ENCODE assay signal across 8 cellular contexts in the genomic region with DNA sequence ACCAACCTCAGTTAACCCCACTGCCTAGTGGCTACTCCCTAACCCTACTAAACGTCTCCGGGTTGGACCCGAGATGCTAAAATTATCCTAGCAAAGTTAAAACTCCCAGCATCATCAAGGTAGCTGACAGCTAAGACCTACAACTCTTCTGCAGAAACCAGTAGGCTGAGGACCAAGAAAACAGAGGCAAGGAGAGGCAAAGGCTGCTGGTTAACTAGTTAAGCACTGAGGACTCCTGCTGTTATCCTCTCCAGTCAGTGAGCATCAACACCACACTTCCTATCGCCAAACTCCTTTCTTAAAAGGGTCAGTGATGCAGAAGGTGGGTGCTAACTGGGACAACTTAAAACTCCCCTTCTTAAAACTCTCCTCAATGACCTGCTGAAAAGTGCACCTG. TPM values are rescaled to one million over a fixed set of nuclear protein-coding genes. Genes with fewer than 3 reads are reported as not detected.
DNase-seq lines count a peak whose midpoint lies in the region; ATAC-seq, FAIRE-seq and TF ChIP-seq lines count a peak whose summit lies in the region.

No MANE protein-coding gene starts in this region.

- no peak for TF ChIP-seq POLR2A in GM12892 (IDR thresholded peaks at IDR 0.05; ENCODE audit: low read depth, low read length)

- peak; percentile 13 for DNase-seq in MCF 10A (ENCODE audit: unreplicated experiment)
- DNase-seq in naive B cell, result no peak
- DNase-seq in ecto neural progenitor cell (ENCODE audit: low spot score), result no peak
- DNase-seq in GM20000 (ENCODE audit: low spot score), result no peak
- no peak for DNase-seq in GM12892 (ENCODE audit: insufficient read length)

- ATAC-seq in naive B cell (ENCODE audit: low read depth in 2 of 2) (no peak), GM19467 (IDR thresholded peaks at IDR 0.05; ENCODE audit: unreplicated experiment) (no peak)

- no peaks in the 10 kb centered on the region for H3K36me3 ChIP-seq in KMS-11 (ENCODE audit: insufficient read depth)

- H3K27me3 Mint-ChIP-seq in MCF 10A (ENCODE audit: insufficient read depth, unreplicated experiment), result no peaks in the 10 kb centered on the region
- H3K27me3 Mint-ChIP-seq in naive B cell, result peaks cover 43 to 62% (median 57%) of the 10 kb centered on the region in 3 donors

- H3K27ac ChIP-seq in C4-2B (peak overlapping the region; percentile 96), KMS-11 (no peak overlapping the region)

- intact Hi-C loops in MCF 10A (cut with micrococcal nuclease), result loop anchor here (2.0 to 5.0 kb wide), 3 partner anchors 111 to 213 kb away; no protein-coding TSS in a partner anchor

- no peaks in the 10 kb centered on the region for H3K27me3 ChIP-seq in KMS-11 (ENCODE audit: insufficient read depth, low read depth)

- H4K20me1 ChIP-seq in KMS-11 (ENCODE audit: insufficient read depth), result no peaks in the 10 kb centered on the region

- TF ChIP-seq CTCF in C4-2B (conservative IDR thresholded peaks at IDR 0.05) (no peak), KMS-11 (conservative IDR thresholded peaks at IDR 0.05; ENCODE audit: low read depth, low read length) (no peak), MCF 10A (IDR thresholded peaks at IDR 0.05; ENCODE audit: unreplicated experiment) (no peak), GM20000 (IDR thresholded peaks at IDR 0.05; ENCODE audit: extremely low read depth, missing control alignments) (no peak)

- peaks cover 42% of the 10 kb centered on the region for H3K79me2 ChIP-seq in KMS-11 (ENCODE audit: insufficient read depth, low read depth)

- no peak overlapping the region for H2AFZ ChIP-seq in KMS-11 (ENCODE audit: low read depth)

- H3K4me1 ChIP-seq in KMS-11 (ENCODE audit: low read depth, poor library complexity, severe bottlenecking), result peaks cover 14% of the 10 kb centered on the region

- H3K4me2 ChIP-seq in KMS-11, result peak overlapping the region; percentile 94; the same call in 1 of the 2 replicates

- H3K4me1 Mint-ChIP-seq in MCF 10A (ENCODE audit: insufficient read depth, unreplicated experiment) (peaks cover 51% of the 10 kb centered on the region), naive B cell (peaks cover 20 to 33% (median 27%) of the 10 kb centered on the region in 3 donors)

- no TSS peak for BruUV-seq in MCF 10A (replicated peaks; lab: Mats Ljungman, UMichigan)

- no peak overlapping the region for H3K9ac ChIP-seq in KMS-11

- H3K4me3 ChIP-seq in KMS-11 (IDR thresholded peaks at IDR 0.05; ENCODE audit: insufficient read depth, low read depth, low read length), result no peak overlapping the region

- POLR2A ChIA-PET in MCF 10A (lab: Yijun Ruan, JAX), result interaction anchor here (0.6 to 9.7 kb wide), 11 partner anchors 9 to 716 kb away, joined by 3 to 227 read pairs (median 3); a partner anchor contains a TSS

- H3K9me3 Mint-ChIP-seq in MCF 10A (ENCODE audit: unreplicated experiment) (no peaks in the 10 kb centered on the region), naive B cell (no peaks in the 10 kb centered on the region)

- FAIRE-seq in GM12892 (lab: Jason Lieb, UNC), result no peak

- H3K27ac Mint-ChIP-seq in MCF 10A (ENCODE audit: low read depth, unreplicated experiment), result no peak overlapping the region
- H3K27ac Mint-ChIP-seq in naive B cell, result no peak overlapping the region

- CTCF ChIA-PET in MCF 10A (lab: Yijun Ruan, JAX), result interaction anchor here (0.6 to 2.1 kb wide), 7 partner anchors 10 to 107 kb away, joined by 3 to 7 read pairs (median 4); no protein-coding TSS in a partner anchor

- H3K4me3 Mint-ChIP-seq in MCF 10A (ENCODE audit: unreplicated experiment) (peak overlapping the region; percentile 91), naive B cell (peak overlapping the region in 6 of 8 donors; percentile 89 to 98 (median 94))

- H3K36me3 Mint-ChIP-seq in MCF 10A (ENCODE audit: insufficient read depth, unreplicated experiment) (no peaks in the 10 kb centered on the region), naive B cell (no peaks in the 10 kb centered on the region)

RNA-seq across cellular contexts. Expression of a gene that starts 1.8 kb away (rescaled TPM):
- total RNA-seq in MCF 10A (2022), result 9.4 and 12.0 TPM in 2 replicates
- under 1 TPM in 3 of 6 donors, not detected in 3; 0.07 to 0.13 (median 0.08) TPM for polyA plus RNA-seq in naive B cell (ENCODE audit: low read depth in 6 of 6)
- 7.1 TPM for polyA plus RNA-seq in GM12892 (2012; ENCODE audit: missing spikeins)
